In genomic region chr17:75897076-75898019, GRCh38 we compare ENCODE assay signal across 8 cellular contexts. TPM values are rescaled to one million over a fixed set of nuclear protein-coding genes. Genes with fewer than 3 reads are reported as not detected.
DNase-seq lines count a peak whose midpoint lies in the region; ATAC-seq and TF ChIP-seq lines count a peak whose summit lies in the region.

No MANE protein-coding gene starts in this region.

- H3K27ac ChIP-seq in 22Rv1: peak overlapping the region; percentile 94
- H3K27ac ChIP-seq in mammary epithelial cell (ENCODE audit: insufficient read depth, low read depth, low read length): no peak overlapping the region
- peak overlapping the region; percentile 88 to 91 for H3K27ac ChIP-seq in mucosa of rectum (ENCODE audit: low read depth in 2 of 2, low read length in 2 of 2)

- intact Hi-C loops in mammary epithelial cell (cut with micrococcal nuclease): loop anchor here (2.0 kb wide), 1 partner anchor 121 kb away; no protein-coding TSS in a partner anchor

- H3K4me3 ChIP-seq in mammary epithelial cell (replicated peaks in 1 of 3; ENCODE audit: insufficient read depth in 1 of 3, low read depth in 2 of 3, low read length in 3 of 3) (peak overlapping the region in 2 of 3 experiments; percentile 77 to 84), mucosa of rectum (ENCODE audit: low read length in 2 of 2) (peak overlapping the region; percentile 26 to 88)

- TF ChIP-seq CTCF in 22Rv1 (IDR thresholded peaks at IDR 0.05) (no peak), mammary epithelial cell (conservative IDR thresholded peaks at IDR 0.05 in 1 of 2, IDR thresholded peaks at IDR 0.05 in 1 of 2; ENCODE audit: extremely low read depth in 1 of 2, insufficient read depth in 1 of 2, low read depth in 1 of 2, low read length in 2 of 2) (no peak)

- CTCF ChIA-PET in mammary epithelial cell (lab: Charles Lee; ENCODE audit: low non-redundant PET): interaction anchor here (0.6 to 1.0 kb wide), 2 partner anchors 133 to 489 kb away, joined by 5 read pairs; no protein-coding TSS in a partner anchor

- dilution Hi-C loops in mammary epithelial cell (cut with HindIII; ENCODE audit: low sequenced_read_pairs): no loop called here

- H3K9me3 ChIP-seq in mammary epithelial cell (replicated peaks; ENCODE audit: insufficient read depth, low read length) (no peaks in the 10 kb centered on the region), mucosa of rectum (ENCODE audit: control insufficient read depth in 2 of 2, low read length in 2 of 2) (no peaks in the 10 kb centered on the region)

- ATAC-seq in HG03520 (IDR thresholded peaks at IDR 0.05; ENCODE audit: unreplicated experiment): peak; percentile 20
- ATAC-seq in GM18520 (IDR thresholded peaks at IDR 0.05; ENCODE audit: unreplicated experiment): no peak
- no peak for ATAC-seq in GM21515 (IDR thresholded peaks at IDR 0.05; ENCODE audit: unreplicated experiment)

- H3K27me3 ChIP-seq in mammary epithelial cell (ENCODE audit: insufficient read depth, low read length) (no peaks in the 10 kb centered on the region), mucosa of rectum (ENCODE audit: control insufficient read depth in 2 of 2, insufficient read depth in 2 of 2, low read length in 2 of 2) (no peaks in the 10 kb centered on the region)

- 87% methylated on average over 18 of the region's 45 CpGs for WGBS in mammary epithelial cell (ENCODE audit: low coverage, missing lambda C conversion rate)

- H3K36me3 ChIP-seq in mammary epithelial cell (ENCODE audit: insufficient read depth, low read length) (peaks cover 8% of the 10 kb centered on the region), mucosa of rectum (ENCODE audit: control insufficient read depth in 2 of 2, insufficient read depth in 2 of 2, low read length in 2 of 2) (peaks cover 19 to 32% of the 10 kb centered on the region in 2 donors)

- peak overlapping the region; percentile 80 for H3K4me2 ChIP-seq in mammary epithelial cell (ENCODE audit: insufficient read depth, low read depth, low read length)

- peaks cover 8% of the 10 kb centered on the region for H3K4me1 ChIP-seq in mammary epithelial cell (ENCODE audit: insufficient read depth, low read length)
- peaks cover 17 to 18% of the 10 kb centered on the region in 2 donors for H3K4me1 ChIP-seq in mucosa of rectum (ENCODE audit: control insufficient read depth in 2 of 2, insufficient read depth in 2 of 2, low read length in 2 of 2)

- in situ Hi-C loops in mammary epithelial cell (cut with MboI; ENCODE audit: low sequenced_read_pairs in 2 of 2): loop anchor here in 1 of 2 donors (25.0 kb wide), 1 partner anchor 235 kb away; the partner anchor contains the start of genes RECQL5 and SAP30BP

- DNase-seq in mammary epithelial cell (no peak), T-helper 9 cell (no peak), NCI-H345 (lab: John Stamatoyannopoulos, UW) (no peak)

- no peaks in the 10 kb centered on the region for H4K20me1 ChIP-seq in mammary epithelial cell (ENCODE audit: insufficient read depth, low read length)

- H3K9ac ChIP-seq in mammary epithelial cell (ENCODE audit: insufficient read depth, low read length) (no peak overlapping the region), mucosa of rectum (ENCODE audit: low read depth in 1 of 2, low read length in 2 of 2) (peak overlapping the region in 1 of 2 donors; percentile 87)

- H3K79me2 ChIP-seq in mammary epithelial cell (ENCODE audit: insufficient read depth, low read length): peaks cover 19% of the 10 kb centered on the region

- BruUV-seq in mammary epithelial cell (replicated peaks; lab: Mats Ljungman, UMichigan): no TSS peak

- peak overlapping the region; percentile 87 for H2AFZ ChIP-seq in mammary epithelial cell (ENCODE audit: low read depth, low read length)

RNA-seq across cellular contexts. Expression of gene TRIM65, which starts 0.6 kb away (rescaled TPM):
- total RNA-seq in mammary epithelial cell: 10 to 100 TPM; 19.3 to 20.2 TPM
- 6.8 TPM for polyA plus RNA-seq in mammary epithelial cell
- polyA minus RNA-seq in mammary epithelial cell: 25.9 TPM

RNA-seq across cellular contexts. Expression of gene MRPL38, which starts 7.3 kb away (rescaled TPM):
- 10 to 100 TPM; 24.0 to 67.6 TPM for total RNA-seq in mammary epithelial cell
- 46.3 TPM for polyA plus RNA-seq in mammary epithelial cell
- polyA minus RNA-seq in mammary epithelial cell: 29.7 TPM

RNA-seq across cellular contexts. Expression of gene TRIM47, which starts 19.0 kb away (rescaled TPM):
- 10 to 100 TPM; 49.3 to 54.8 TPM for total RNA-seq in mammary epithelial cell
- polyA plus RNA-seq in mammary epithelial cell: 33.5 TPM
- polyA minus RNA-seq in mammary epithelial cell: 44.0 TPM

RNA-seq across cellular contexts. Expression of gene WBP2, which starts 42.2 kb away (rescaled TPM):
- total RNA-seq in mammary epithelial cell: 10 to 100 TPM; 50.2 to 88.0 TPM
- 42.7 TPM for polyA plus RNA-seq in mammary epithelial cell
- polyA minus RNA-seq in mammary epithelial cell: 117 TPM

RNA-seq across cellular contexts. Expression of gene FBF1, which starts 43.5 kb away (rescaled TPM):
- total RNA-seq in mammary epithelial cell: 10 to 100 TPM; 12.0 to 13.5 TPM
- 4.8 TPM for polyA plus RNA-seq in mammary epithelial cell
- 1.6 TPM for polyA minus RNA-seq in mammary epithelial cell
